ENCODE assay signal across 14 cellular contexts in the genomic region with DNA sequence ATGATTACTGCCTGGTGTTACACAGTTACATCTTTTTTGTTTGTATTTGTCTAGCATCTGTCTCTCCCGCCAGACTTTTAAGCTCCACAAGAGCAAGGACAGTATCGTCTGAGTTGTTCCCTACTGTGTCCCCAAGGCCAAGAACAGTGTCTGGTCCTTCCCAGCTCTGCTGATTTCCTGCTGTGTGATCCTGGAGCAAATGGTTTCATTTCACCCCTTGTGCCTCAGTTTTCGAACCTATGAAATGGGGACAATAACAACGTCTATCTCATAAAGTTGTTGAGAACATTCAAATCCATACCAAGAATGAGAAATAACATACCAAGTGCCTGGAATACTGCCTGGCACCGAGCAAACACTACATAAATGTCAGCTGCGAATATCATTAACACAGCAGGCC. TPM values are rescaled to one million over a fixed set of nuclear protein-coding genes. Genes with fewer than 3 reads are reported as not detected.
DNase-seq lines count a peak whose midpoint lies in the region; ATAC-seq and TF ChIP-seq lines count a peak whose summit lies in the region.
"Had no signal": no experiment of that assay in that cellular context is flagged by ENCODE, and none has a peak within 500 bp of the region (broad histone marks: within the 10 kb centered on the region; RNA-seq: fewer than 3 reads in every experiment).

No MANE protein-coding gene starts in this region.

- H3K4me1 Mint-ChIP-seq in HFFc6 (ENCODE audit: low read depth) (peaks cover 38% of the 10 kb centered on the region), natural killer cell (peaks cover 50 to 54% of the 10 kb centered on the region in 2 donors)
- peaks cover 46% of the 10 kb centered on the region for H3K4me1 Mint-ChIP-seq in activated naive CD8-positive, alpha-beta T cell treated with anti-CD3 and anti-CD28 coated beads for 36 hours

- intact Hi-C loops in natural killer cell (cut with micrococcal nuclease): loop anchor here (2.0 kb wide), 1 partner anchor 31 kb away; the partner anchor contains the start of gene ZNF575

- no peaks in the 10 kb centered on the region for H3K27me3 Mint-ChIP-seq in HFFc6 (ENCODE audit: insufficient read depth)
- H3K27me3 Mint-ChIP-seq in activated naive CD8-positive, alpha-beta T cell treated with anti-CD3 and anti-CD28 coated beads for 36 hours: no peaks in the 10 kb centered on the region
- H3K27me3 Mint-ChIP-seq in natural killer cell (ENCODE audit: low read depth in 2 of 2): no peaks in the 10 kb centered on the region

- no peak for DNase-seq in HFFc6
- DNase-seq in activated naive CD8-positive, alpha-beta T cell treated with anti-CD3 and anti-CD28 coated beads for 36 hours: no peak
- no peak for DNase-seq in natural killer cell
- DNase-seq in HCEC 1CT: no peak
- DNase-seq in G401 (ENCODE audit: low spot score): no peak
- no peak for DNase-seq in stimulated activated CD4-positive, alpha-beta T cell treated with anti-CD3 and anti-CD28 coated beads, Interleukin-4, amount 100 ng/mL, for 4 hours
- DNase-seq: activated CD4-positive, alpha-beta T cell treated with anti-CD3 and anti-CD28 coated beads, Interleukin-2, amount 50 U/mL, for 48 hours; anterior cingulate cortex; effector CD4-positive, alpha-beta T cell; foreskin keratinocyte; stimulated activated naive CD4-positive, alpha-beta T cell treated with Interleukin-2 at 50 U/mL for 16 hours had no signal

- H3K27me3 ChIP-seq in BLaER1: no peaks in the 10 kb centered on the region
- H3K27me3 ChIP-seq: foreskin keratinocyte had no signal

- peaks cover 80% of the 10 kb centered on the region for H3K4me1 ChIP-seq in BLaER1
- H3K4me1 ChIP-seq: foreskin keratinocyte had no signal

- H3K9ac ChIP-seq in BLaER1: peak overlapping the region; percentile 78

- peak overlapping the region; percentile 78 for H3K27ac Mint-ChIP-seq in HFFc6
- peak overlapping the region; percentile 84 for H3K27ac Mint-ChIP-seq in activated naive CD8-positive, alpha-beta T cell treated with anti-CD3 and anti-CD28 coated beads for 36 hours
- H3K27ac Mint-ChIP-seq in natural killer cell: peak overlapping the region; percentile 89 to 96

- in situ Hi-C loops in G401 (cut with HindIII; ENCODE audit: low sequenced_read_pairs): no loop called here

- no peak overlapping the region for H3K4me3 ChIP-seq in BLaER1

- peak overlapping the region; percentile 87 for H3K4me2 ChIP-seq in BLaER1

- H3K36me3 ChIP-seq in BLaER1: peaks cover 7% of the 10 kb centered on the region

- no peak for TF ChIP-seq CTCF in HFFc6 (IDR thresholded peaks at IDR 0.05)
- TF ChIP-seq CTCF in natural killer cell (IDR thresholded peaks at IDR 0.05): no peak

- no peaks in the 10 kb centered on the region for H4K20me1 ChIP-seq in BLaER1

- H3K4me3 Mint-ChIP-seq in HFFc6 (no peak overlapping the region), natural killer cell (peak overlapping the region; percentile 33)
- no peak overlapping the region for H3K4me3 Mint-ChIP-seq in activated naive CD8-positive, alpha-beta T cell treated with anti-CD3 and anti-CD28 coated beads for 36 hours

- H3K27ac ChIP-seq in BLaER1: peak overlapping the region; percentile 95
- H3K27ac ChIP-seq: foreskin keratinocyte had no signal

- H3K9me3 Mint-ChIP-seq in HFFc6 (no peaks in the 10 kb centered on the region), natural killer cell (no peaks in the 10 kb centered on the region)
- H3K9me3 Mint-ChIP-seq in activated naive CD8-positive, alpha-beta T cell treated with anti-CD3 and anti-CD28 coated beads for 36 hours: peaks cover 3% of the 10 kb centered on the region

- H3K9me3 ChIP-seq in BLaER1: no peaks in the 10 kb centered on the region

- no peak for ATAC-seq in natural killer cell
- ATAC-seq: foreskin keratinocyte had no signal

- H3K36me3 Mint-ChIP-seq in HFFc6 (ENCODE audit: low read depth): peaks cover 35% of the 10 kb centered on the region
- peaks cover 37% of the 10 kb centered on the region for H3K36me3 Mint-ChIP-seq in activated naive CD8-positive, alpha-beta T cell treated with anti-CD3 and anti-CD28 coated beads for 36 hours
- H3K36me3 Mint-ChIP-seq in natural killer cell: no peaks in the 10 kb centered on the region

RNA-seq across cellular contexts. Expression of gene XRCC1, which starts 11.5 kb away (rescaled TPM):
- 10 to 100 TPM; 16.2 to 29.8 (median 27.1) TPM for total RNA-seq in HFFc6 (2021; fragmentation: NEBNext Ultra II Directional; extraction: Animal tissue kit (Norgen Biotek cat#: 25700))
- total RNA-seq in activated naive CD8-positive, alpha-beta T cell treated with anti-CD3 and anti-CD28 coated beads for 36 hours: 10 to 100 TPM; 35.4 to 36.8 TPM
- 10 to 100 TPM; 33.2 to 43.9 (median 40.7) TPM for total RNA-seq in natural killer cell
- total RNA-seq in G401 (2014; rRNA removed; shearing (Covaris generic)): 64.5 and 77.2 TPM in 2 replicates

RNA-seq across cellular contexts. Expression of gene PINLYP, which starts 11.8 kb away (rescaled TPM):
- under 1 TPM in 2 of 6 experiments, not detected in 4; 0.23 to 0.61 TPM for total RNA-seq in HFFc6 (2021; fragmentation: NEBNext Ultra II Directional; extraction: Animal tissue kit (Norgen Biotek cat#: 25700))
- 10 to 100 TPM; 14.3 to 16.8 TPM for total RNA-seq in activated naive CD8-positive, alpha-beta T cell treated with anti-CD3 and anti-CD28 coated beads for 36 hours
- 1 to 10 TPM; 1.7 to 3.0 (median 2.4) TPM for total RNA-seq in natural killer cell
- total RNA-seq in G401 (2014; rRNA removed; shearing (Covaris generic)): 1.5 and 2.7 TPM in 2 replicates
- total RNA-seq: H4, MCF 10A had no signal

RNA-seq across cellular contexts. Expression of gene ZNF575, which starts 30.8 kb away (rescaled TPM):
- total RNA-seq in HFFc6 (2021; fragmentation: NEBNext Ultra II Directional; extraction: Animal tissue kit (Norgen Biotek cat#: 25700)): 1 to 10 TPM; 1.6 to 2.9 (median 2.3) TPM
- 1 to 10 TPM; 2.0 to 2.2 TPM for total RNA-seq in activated naive CD8-positive, alpha-beta T cell treated with anti-CD3 and anti-CD28 coated beads for 36 hours
- 1 to 10 TPM; 1.9 to 5.4 (median 3.9) TPM for total RNA-seq in natural killer cell
- not detected in 2 replicates for total RNA-seq in G401 (2014; rRNA removed; shearing (Covaris generic))
- total RNA-seq: H4 had no signal

RNA-seq across cellular contexts. Expression of gene IRGQ, which starts 32.1 kb away (rescaled TPM):
- 10 to 100 TPM; 19.5 to 24.7 (median 21.2) TPM for total RNA-seq in HFFc6 (2021; fragmentation: NEBNext Ultra II Directional; extraction: Animal tissue kit (Norgen Biotek cat#: 25700))
- 10 to 100 TPM; 19.8 to 24.6 TPM for total RNA-seq in activated naive CD8-positive, alpha-beta T cell treated with anti-CD3 and anti-CD28 coated beads for 36 hours
- total RNA-seq in natural killer cell: 10 to 100 TPM; 28.5 to 43.7 (median 32.2) TPM
- 43.1 and 63.5 TPM in 2 replicates for total RNA-seq in G401 (2014; rRNA removed; shearing (Covaris generic))

RNA-seq across cellular contexts. Expression of gene ZNF576, which starts 32.6 kb away (rescaled TPM):
- total RNA-seq in HFFc6 (2021; fragmentation: NEBNext Ultra II Directional; extraction: Animal tissue kit (Norgen Biotek cat#: 25700)): 10 to 100 TPM; 18.1 to 20.8 (median 20.0) TPM
- 10 to 100 TPM; 11.7 to 14.9 TPM for total RNA-seq in activated naive CD8-positive, alpha-beta T cell treated with anti-CD3 and anti-CD28 coated beads for 36 hours
- 10 to 100 TPM in 1 of 3 donors, 1 to 10 TPM in 2; 4.0 to 10.4 (median 5.8) TPM for total RNA-seq in natural killer cell
- total RNA-seq in G401 (2014; rRNA removed; shearing (Covaris generic)): 6.9 and 15.4 TPM in 2 replicates
